ENCODE assay signal across 9 cellular contexts in the genomic region with DNA sequence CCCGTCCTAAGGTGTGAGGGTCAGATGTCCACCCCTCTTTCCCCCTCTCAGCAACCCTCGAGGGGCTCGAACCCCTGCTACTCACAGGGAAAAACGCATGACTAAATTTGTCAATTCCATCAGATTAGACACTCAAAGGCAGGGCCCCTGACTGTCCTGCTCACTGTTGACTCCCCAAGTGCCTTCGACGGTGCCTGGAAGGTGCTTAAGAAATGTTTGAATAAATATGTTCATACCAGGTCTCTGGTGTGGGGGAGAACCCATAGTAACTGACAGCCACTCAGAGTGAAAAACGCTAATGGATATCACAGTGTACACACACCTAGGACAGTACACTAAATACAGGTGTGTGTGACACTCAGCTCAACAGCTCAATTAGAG. TPM values are rescaled to one million over a fixed set of nuclear protein-coding genes. Genes with fewer than 3 reads are reported as not detected.
A peak's percentile ranks its signal among the peaks of the same experiment; 100 is the strongest.
DNase-seq lines count a peak whose midpoint lies in the region; ATAC-seq and TF ChIP-seq lines count a peak whose summit lies in the region.
"Had no signal": no experiment of that assay in that cellular context is flagged by ENCODE, and none has a peak within 500 bp of the region (broad histone marks: within the 10 kb centered on the region; RNA-seq: fewer than 3 reads in every experiment).

No MANE protein-coding gene starts in this region.

- H2BK5ac ChIP-seq in neuronal stem cell (ENCODE audit: low read length), result no peak overlapping the region

- DNase-seq in right atrium auricular region (ENCODE audit: low spot score) (no peak), Right ventricle myocardium inferior (ENCODE audit: missing footprints) (no peak), neuronal stem cell (ENCODE audit: low spot score) (no peak), mesenteric fat pad (ENCODE audit: low spot score) (no peak), SKM-1 treated with dmso at 0.1 percent for 144 hours (lab: John Stamatoyannopoulos, UW; ENCODE audit: unreplicated experiment) (no peak), amniotic stem cell (lab: John Stamatoyannopoulos, UW) (no peak)

- H3K79me1 ChIP-seq in neuronal stem cell (ENCODE audit: low read depth, low read length), result no peaks in the 10 kb centered on the region

- H2BK12ac ChIP-seq in neuronal stem cell (ENCODE audit: low read length), result no peak overlapping the region

- H2BK15ac ChIP-seq in neuronal stem cell (ENCODE audit: low read length), result no peak overlapping the region

- no peak for TF ChIP-seq CTCF in right atrium auricular region (IDR thresholded peaks at IDR 0.05)

- no peak overlapping the region for H3K4me2 ChIP-seq in neuronal stem cell (ENCODE audit: insufficient read depth, low read length, poor library complexity, severe bottlenecking)

- ATAC-seq in Right ventricle myocardium inferior (no peak), HG03354 (IDR thresholded peaks at IDR 0.05; ENCODE audit: poor library complexity, severe bottlenecking, unreplicated experiment) (no peak)

- H3K9me3 ChIP-seq in right atrium auricular region (no peaks in the 10 kb centered on the region), ectodermal cell (ENCODE audit: control insufficient read depth, low read length) (no peaks in the 10 kb centered on the region), neuronal stem cell (replicated peaks in 1 of 2; ENCODE audit: control insufficient read depth in 2 of 2, insufficient read depth in 1 of 2, low read depth in 1 of 2, low read length in 2 of 2) (no peaks in the 10 kb centered on the region)

- H3K14ac ChIP-seq in neuronal stem cell (ENCODE audit: low read length), result no peak overlapping the region

- intact Hi-C loops in Right ventricle myocardium inferior (cut with DNase I), result loop anchor here (5.0 kb wide), 2 partner anchors 33 to 37 kb away; a partner anchor contains a TSS

- H3K4me3 ChIP-seq in right atrium auricular region (no peak overlapping the region), ectodermal cell (ENCODE audit: insufficient read depth, low read depth, low read length) (no peak overlapping the region), neuronal stem cell (ENCODE audit: low read length in 2 of 2) (no peak overlapping the region)

- no peak overlapping the region for H4K91ac ChIP-seq in neuronal stem cell (ENCODE audit: low read depth, low read length, poor library complexity)

- no peak overlapping the region for H3K4ac ChIP-seq in neuronal stem cell (ENCODE audit: low read length)

- H3K9ac ChIP-seq in neuronal stem cell (ENCODE audit: low read depth, low read length, poor library complexity), result peak overlapping the region; percentile 73

- H3K27ac ChIP-seq in right atrium auricular region (peak overlapping the region; percentile 92 to 97), ectodermal cell (ENCODE audit: insufficient read depth, low read depth, low read length, poor library complexity, severe bottlenecking) (peak overlapping the region; percentile 54), neuronal stem cell (replicated peaks; ENCODE audit: low read length) (peak overlapping the region; percentile 33)
- H3K27ac ChIP-seq: C4-2B had no signal

- no peak overlapping the region for H2BK120ac ChIP-seq in neuronal stem cell (ENCODE audit: low read depth, low read length)

- no peak overlapping the region for H3K23ac ChIP-seq in neuronal stem cell (ENCODE audit: low read depth, low read length, poor library complexity)

- WGBS in ectodermal cell, 2 experiments, result 84 to 87% methylated on average over 7 of the region's 7 CpGs
- no CpG with 5 or more reads among the region's 7 CpGs for WGBS in neuronal stem cell (ENCODE audit: extremely low coverage in 2 of 2, insufficient read length in 2 of 2, insufficient replicate concordance in 1 of 2), 2 donors

- peaks cover 0 to 53% of the 10 kb centered on the region in 2 donors for H3K4me1 ChIP-seq in right atrium auricular region
- H3K4me1 ChIP-seq in ectodermal cell (ENCODE audit: control insufficient read depth, insufficient read depth, low read length), result peaks cover 59% of the 10 kb centered on the region
- H3K4me1 ChIP-seq in neuronal stem cell (ENCODE audit: control insufficient read depth in 2 of 2, insufficient read depth in 1 of 2, low read depth in 1 of 2, low read length in 2 of 2), result peaks cover 35 to 47% of the 10 kb centered on the region in 2 donors

- H3K27me3 ChIP-seq in right atrium auricular region (no peaks in the 10 kb centered on the region), ectodermal cell (ENCODE audit: control insufficient read depth, insufficient read depth, low read length, poor library complexity, severe bottlenecking) (no peaks in the 10 kb centered on the region), neuronal stem cell (ENCODE audit: control insufficient read depth in 3 of 3, insufficient read depth in 3 of 3, low read depth in 1 of 3, low read length in 3 of 3) (no peaks in the 10 kb centered on the region)

- no peak overlapping the region for H4K8ac ChIP-seq in neuronal stem cell (ENCODE audit: low read depth, low read length)

- H3K18ac ChIP-seq in neuronal stem cell (ENCODE audit: low read length), result peak overlapping the region; percentile 25

- no peak overlapping the region for H2AK5ac ChIP-seq in neuronal stem cell (ENCODE audit: low read depth, low read length)

- H3K36me3 ChIP-seq in right atrium auricular region, result peaks cover 10% of the 10 kb centered on the region
- H3K36me3 ChIP-seq in ectodermal cell (ENCODE audit: control insufficient read depth, insufficient read depth, low read length), result peaks cover 17% of the 10 kb centered on the region
- peaks cover 6 to 22% of the 10 kb centered on the region in 2 donors for H3K36me3 ChIP-seq in neuronal stem cell (replicated peaks in 1 of 2; ENCODE audit: control insufficient read depth in 2 of 2, insufficient read depth in 2 of 2, low read length in 2 of 2)

- no peak overlapping the region for H2AFZ ChIP-seq in neuronal stem cell (ENCODE audit: low read length)

RNA-seq across cellular contexts. Expression of a gene that starts 39.7 kb away (rescaled TPM):
- total RNA-seq in right atrium auricular region (10 to 100 TPM; 20.7 to 49.0 TPM), Right ventricle myocardium inferior (57.3 TPM), mesenteric fat pad (156 TPM)
- polyA plus RNA-seq in ectodermal cell (2013, experiment 1 of 4), result 73.2 TPM
- 80.6 TPM for polyA plus RNA-seq in ectodermal cell (2013, experiment 2 of 4)
- 57.9 TPM for polyA plus RNA-seq in ectodermal cell (2013, experiment 3 of 4)
- 63.2 TPM for polyA plus RNA-seq in ectodermal cell (2013, experiment 4 of 4)
- 44.1 TPM for polyA plus RNA-seq in neuronal stem cell (2013, experiment 1 of 2)
- 45.8 TPM for polyA plus RNA-seq in neuronal stem cell (2013, experiment 2 of 2)

Comparison
In these comparisons a context has a peak if more than half of its experiments do, and no peak if none do; other contexts are left out.
1. H3K27ac ChIP-seq: peak in every context shown above with its lines; median percentile 94 in right atrium auricular region; 54 in ectodermal cell; 33 in neuronal stem cell.